ENCODE assay signal across 23 cellular contexts in the genomic region with DNA sequence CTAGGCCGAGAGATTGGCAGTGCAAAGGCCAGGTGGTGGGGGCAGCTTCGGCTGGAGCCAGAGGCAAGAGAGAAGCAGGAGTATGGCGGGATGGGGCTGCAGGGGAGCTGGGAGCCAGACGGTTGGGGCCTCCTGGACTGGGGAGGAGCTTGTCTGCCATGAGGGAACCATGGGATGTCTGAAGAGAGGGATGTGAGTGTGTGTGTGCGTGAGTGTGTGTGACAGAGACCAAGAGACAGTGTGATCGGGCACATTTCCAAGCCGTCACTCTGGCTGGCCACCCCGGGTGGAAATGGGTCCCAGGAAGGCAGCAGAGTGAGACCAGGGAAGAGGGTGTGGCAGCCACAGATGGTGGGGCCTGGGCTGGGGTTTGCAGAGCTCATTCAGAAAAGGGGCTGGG. TPM values are rescaled to one million over a fixed set of nuclear protein-coding genes. Genes with fewer than 3 reads are reported as not detected.
DNase-seq lines count a peak whose midpoint lies in the region; ATAC-seq and TF ChIP-seq lines count a peak whose summit lies in the region.
"Had no signal": no experiment of that assay in that cellular context is flagged by ENCODE, and none has a peak within 500 bp of the region (broad histone marks: within the 10 kb centered on the region; RNA-seq: fewer than 3 reads in every experiment).

No MANE protein-coding gene starts in this region.

- no peaks in the 10 kb centered on the region for H3K27me3 ChIP-seq in SK-N-SH (ENCODE audit: insufficient read depth)

- no peaks in the 10 kb centered on the region for H3F3A ChIP-seq in SK-N-SH (replicated peaks; ENCODE audit: insufficient read depth)

- no peak for TF ChIP-seq CTCF in SK-N-SH (IDR thresholded peaks at IDR 0.05)
- TF ChIP-seq CTCF in GM13976 (IDR thresholded peaks at IDR 0.05; ENCODE audit: borderline replicate concordance, control extremely low read depth, extremely low read depth, insufficient read depth, missing control alignments), result no peak

- H3K4me2 ChIP-seq in SK-N-SH, result no peak overlapping the region

- no peak for TF ChIP-seq EP300 in SK-N-SH (IDR thresholded peaks at IDR 0.05; ENCODE audit: borderline replicate concordance in 1 of 2, low read depth in 1 of 2, low read length in 1 of 2)

- no peaks in the 10 kb centered on the region for H3K79me2 ChIP-seq in SK-N-SH (ENCODE audit: insufficient read depth)

- no peak for TF ChIP-seq RAD21 in SK-N-SH (IDR thresholded peaks at IDR 0.05; ENCODE audit: low read length)

- H3K9me3 ChIP-seq in SK-N-SH, result no peaks in the 10 kb centered on the region
- H3K9me3 ChIP-seq: BE2C had no signal

- H3K9me2 ChIP-seq in SK-N-SH, result no peaks in the 10 kb centered on the region

- no peak overlapping the region for H3K9ac ChIP-seq in SK-N-SH

- no peak overlapping the region for H3K4me3 ChIP-seq in SK-N-SH (ENCODE audit: low read depth in 2 of 2, low read length in 1 of 2)
- H3K4me3 ChIP-seq: GM12878 had no signal

- no peak overlapping the region for H2AFZ ChIP-seq in SK-N-SH (ENCODE audit: low read depth)

- peaks cover 0 to 6% of the 10 kb centered on the region in 2 experiments; a peak in 1 of 4 replicates for H3K4me1 ChIP-seq in SK-N-SH (ENCODE audit: control insufficient read depth in 1 of 2, insufficient read depth in 2 of 2, low read depth in 1 of 2, low read length in 1 of 2)
- H3K4me1 ChIP-seq: BE2C had no signal

- no peak overlapping the region for H3K27ac ChIP-seq in SK-N-SH (ENCODE audit: low read depth in 2 of 2, low read length in 1 of 2)
- H3K27ac ChIP-seq in temporal lobe (ENCODE audit: low read depth, low read length), result peak overlapping the region; percentile 23

- H3K36me3 ChIP-seq in SK-N-SH (replicated peaks in 1 of 2; ENCODE audit: control insufficient read depth in 1 of 2, insufficient read depth in 2 of 2, low read length in 1 of 2), result no peaks in the 10 kb centered on the region
- H3K36me3 ChIP-seq: BE2C had no signal

- POLR2A ChIA-PET in SK-N-SH (lab: Yijun Ruan, JAX), result no interaction called here

- in situ Hi-C loops in GM13976 (cut with MboI; ENCODE audit: low sequenced_read_pairs, unreplicated experiment), result no loop called here

- WGBS in SK-N-SH (ENCODE audit: low lambda C conversion rate), result 32% methylated on average over 7 of the region's 8 CpGs

- CTCF ChIA-PET in SK-N-SH (lab: Yijun Ruan, JAX), result interaction anchor here (1.2 to 3.7 kb wide), 4 partner anchors 11 to 131 kb away, joined by 3 to 13 read pairs (median 4); no protein-coding TSS in a partner anchor

- no peaks in the 10 kb centered on the region for H4K20me1 ChIP-seq in SK-N-SH (ENCODE audit: insufficient read depth)

- DNase-seq in SK-N-SH (peak; percentile 41), NCI-H446 (lab: John Stamatoyannopoulos, UW) (peak; percentile 33 to 68), kidney tubule cell (ENCODE audit: low spot score) (peak; percentile 4), GM13976 (ENCODE audit: low spot score) (no peak), GM19238 (ENCODE audit: insufficient read length, low spot score) (no peak)
- DNase-seq: 8988T; BE2C; CD8-positive, alpha-beta T cell; DMS53; EL; Karpas-422; NCI-H1048; NCI-H146; NCI-H2081; NCI-H510A treated with DMSO at 0.1 percent for 48 hours; NCI-H774; SHP77 treated with DMSO at 0.1 percent for 48 hours had no signal

- ATAC-seq in SK-N-SH treated with all-trans-retinoic acid at 6 μM for 48 hours (no peak), GM21515 (IDR thresholded peaks at IDR 0.05; ENCODE audit: unreplicated experiment) (no peak)
- ATAC-seq: CD8-positive, alpha-beta T cell; GM12878 had no signal

TF ChIP-seq in SK-N-SH, 30 proteins besides CTCF, POLR2A, EP300 and RAD21 (continues in another document):
- no peak for TF ChIP-seq ELF1 (IDR thresholded peaks at IDR 0.05)
- no peak for TF ChIP-seq SIN3A (IDR thresholded peaks at IDR 0.05; ENCODE audit: borderline replicate concordance, low read depth, low read length)
- TF ChIP-seq FOSL2 (IDR thresholded peaks at IDR 0.05; ENCODE audit: borderline replicate concordance, low read depth), result no peak
- no peak for TF ChIP-seq GABPA (IDR thresholded peaks at IDR 0.05; ENCODE audit: low read depth)
- TF ChIP-seq RCOR1 (IDR thresholded peaks at IDR 0.05; ENCODE audit: low read length), result no peak
- no peak for TF ChIP-seq RXRA (IDR thresholded peaks at IDR 0.05; ENCODE audit: borderline replicate concordance, low read depth)
- TF ChIP-seq GATA2 (CRISPR knock-in tag; IDR thresholded peaks at IDR 0.05), result no peak
- no peak for TF ChIP-seq NFIC (IDR thresholded peaks at IDR 0.05; ENCODE audit: borderline replicate concordance)
- TF ChIP-seq, protein P1, sequence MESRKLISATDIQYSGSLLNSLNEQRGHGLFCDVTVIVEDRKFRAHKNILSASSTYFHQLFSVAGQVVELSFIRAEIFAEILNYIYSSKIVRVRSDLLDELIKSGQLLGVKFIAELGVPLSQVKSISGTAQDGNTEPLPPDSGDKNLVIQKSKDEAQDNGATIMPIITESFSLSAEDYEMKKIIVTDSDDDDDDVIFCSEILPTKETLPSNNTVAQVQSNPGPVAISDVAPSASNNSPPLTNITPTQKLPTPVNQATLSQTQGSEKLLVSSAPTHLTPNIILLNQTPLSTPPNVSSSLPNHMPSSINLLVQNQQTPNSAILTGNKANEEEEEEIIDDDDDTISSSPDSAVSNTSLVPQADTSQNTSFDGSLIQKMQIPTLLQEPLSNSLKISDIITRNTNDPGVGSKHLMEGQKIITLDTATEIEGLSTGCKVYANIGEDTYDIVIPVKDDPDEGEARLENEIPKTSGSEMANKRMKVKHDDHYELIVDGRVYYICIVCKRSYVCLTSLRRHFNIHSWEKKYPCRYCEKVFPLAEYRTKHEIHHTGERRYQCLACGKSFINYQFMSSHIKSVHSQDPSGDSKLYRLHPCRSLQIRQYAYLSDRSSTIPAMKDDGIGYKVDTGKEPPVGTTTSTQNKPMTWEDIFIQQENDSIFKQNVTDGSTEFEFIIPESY (IDR thresholded peaks at IDR 0.05; ENCODE audit: borderline replicate concordance, low read depth), result no peak
- no peak for TF ChIP-seq MEF2A (IDR thresholded peaks at IDR 0.05; ENCODE audit: borderline replicate concordance, low read depth)
- TF ChIP-seq, protein P2, sequence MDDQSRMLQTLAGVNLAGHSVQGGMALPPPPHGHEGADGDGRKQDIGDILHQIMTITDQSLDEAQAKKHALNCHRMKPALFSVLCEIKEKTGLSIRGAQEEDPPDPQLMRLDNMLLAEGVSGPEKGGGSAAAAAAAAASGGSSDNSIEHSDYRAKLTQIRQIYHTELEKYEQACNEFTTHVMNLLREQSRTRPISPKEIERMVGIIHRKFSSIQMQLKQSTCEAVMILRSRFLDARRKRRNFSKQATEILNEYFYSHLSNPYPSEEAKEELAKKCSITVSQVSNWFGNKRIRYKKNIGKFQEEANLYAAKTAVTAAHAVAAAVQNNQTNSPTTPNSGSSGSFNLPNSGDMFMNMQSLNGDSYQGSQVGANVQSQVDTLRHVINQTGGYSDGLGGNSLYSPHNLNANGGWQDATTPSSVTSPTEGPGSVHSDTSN (IDR thresholded peaks at IDR 0.05), result no peak
- no peak for TF ChIP-seq TCF12 (IDR thresholded peaks at IDR 0.05)
- TF ChIP-seq CHD2 (IDR thresholded peaks at IDR 0.05; ENCODE audit: low read length, partially characterized antibody), result no peak

TF ChIP-seq in SK-N-SH treated with all-trans-retinoic acid at 6 μM for 48 hours, 23 proteins besides CTCF, POLR2A, EP300 and RAD21:
- TF ChIP-seq ESRRG (CRISPR knock-in tag; IDR thresholded peaks at IDR 0.05), result no peak
- TF ChIP-seq ZFP30 (CRISPR knock-in tag; IDR thresholded peaks at IDR 0.05), result no peak
- no peak for TF ChIP-seq OSR1 (CRISPR knock-in tag; IDR thresholded peaks at IDR 0.05)
- TF ChIP-seq ZC3H10 (CRISPR knock-in tag; IDR thresholded peaks at IDR 0.05), result no peak
- TF ChIP-seq PPARA (CRISPR knock-in tag; IDR thresholded peaks at IDR 0.05; ENCODE audit: borderline replicate concordance), result no peak

RNA-seq across cellular contexts. Expression of a gene that starts 13.8 kb away (rescaled TPM):
- polyA plus RNA-seq in SK-N-SH (2012; rRNA removed), result 0.10 and 0.18 TPM in 2 replicates
- 0.19 and 0.28 TPM in 2 replicates for polyA plus RNA-seq in SK-N-SH (2012; cell fraction: cytosol; rRNA removed)
- polyA plus RNA-seq in SK-N-SH (2012; cell fraction: nucleus; rRNA removed), result 0.05 and 0.10 TPM in 2 replicates
- 31.0 TPM for total RNA-seq in temporal lobe
- total RNA-seq: CD8-positive, alpha-beta T cell had no signal
- polyA plus RNA-seq: AG04450, IgD-negative memory B cell had no signal

Comparison
In these comparisons a context has a peak if more than half of its experiments do, and no peak if none do; other contexts are left out.
1. DNase-seq: peak in SK-N-SH (single experiment), NCI-H446 (2 of 2) and kidney tubule cell (single experiment); none in GM13976 (single experiment) and GM19238 (single experiment).